Comparison of ENCODE assay signal across 11 cellular contexts in genomic region chr17:77456951-77457548, GRCh38.
DNase-seq lines count a peak whose midpoint lies in the region; ATAC-seq and TF ChIP-seq lines count a peak whose summit lies in the region.
"Had no signal": no experiment of that assay in that cellular context is flagged by ENCODE, and none has a peak within 500 bp of the region (broad histone marks: within the 10 kb centered on the region; RNA-seq: fewer than 3 reads in every experiment).

No MANE protein-coding gene starts in this region.

- peaks cover 10% of the 10 kb centered on the region for H3K36me3 ChIP-seq in CD8-positive, alpha-beta memory T cell (ENCODE audit: insufficient read depth, low read length)
- peaks cover 45% of the 10 kb centered on the region for H3K36me3 ChIP-seq in KOPT-K1 (ENCODE audit: insufficient read depth, low read length)
- no peaks in the 10 kb centered on the region for H3K36me3 ChIP-seq in body of pancreas (replicated peaks in 1 of 2; ENCODE audit: insufficient read depth in 1 of 2, low read depth in 2 of 2)
- peaks cover 10% of the 10 kb centered on the region for H3K36me3 ChIP-seq in osteoblast (ENCODE audit: insufficient read depth, low read length)

- CTCF ChIA-PET in CD8-positive, alpha-beta memory T cell (lab: Charles Lee) = interaction anchor here (0.7 to 2.8 kb wide), 6 partner anchors 9 to 126 kb away, joined by 3 to 20 read pairs (median 6); no protein-coding TSS in a partner anchor

- H3K4me3 ChIP-seq in CD8-positive, alpha-beta memory T cell (ENCODE audit: low read length) = peak overlapping the region; percentile 95
- no peak overlapping the region for H3K4me3 ChIP-seq in body of pancreas
- no peak overlapping the region for H3K4me3 ChIP-seq in osteoblast (ENCODE audit: insufficient read depth, low read length)
- H3K4me3 ChIP-seq: SK-N-MC had no signal

- H3K4me2 ChIP-seq in osteoblast (ENCODE audit: insufficient read depth, low read length) = no peak overlapping the region

- TF ChIP-seq CTCF in body of pancreas (IDR thresholded peaks at IDR 0.05) (no peak), osteoblast (IDR thresholded peaks at IDR 0.05; ENCODE audit: extremely low read depth, low read depth, low read length) (no peak)

- peak overlapping the region; percentile 87 to 100 (median 98) for H3K27ac Mint-ChIP-seq in CD8-positive, alpha-beta memory T cell

- peak in 1 of 5 donors; percentile 53 for DNase-seq in CD8-positive, alpha-beta memory T cell
- no peak for DNase-seq in body of pancreas
- peak; percentile 79 for DNase-seq in osteoblast (ENCODE audit: insufficient read length, low spot score, missing footprints)
- no peak for DNase-seq in SK-N-DZ (ENCODE audit: low spot score)
- no peak for DNase-seq in NCI-H2029 (lab: John Stamatoyannopoulos, UW)

- 76 to 80% methylated on average over 6 to 18 of the region's 18 CpGs for WGBS in body of pancreas, 2 donors

- H3K4me3 Mint-ChIP-seq in CD8-positive, alpha-beta memory T cell = peak overlapping the region; percentile 89 to 99 (median 98)

- H3K9me3 Mint-ChIP-seq in CD8-positive, alpha-beta memory T cell = peaks cover 0 to 1% (median 0%) of the 10 kb centered on the region in 5 donors

- no peak for ATAC-seq in body of pancreas
- no peak for ATAC-seq in GM19395 (IDR thresholded peaks at IDR 0.05; ENCODE audit: unreplicated experiment)
- ATAC-seq in HG02759 (IDR thresholded peaks at IDR 0.05; ENCODE audit: unreplicated experiment) = no peak
- ATAC-seq: left lobe of liver had no signal

- H3K36me3 Mint-ChIP-seq in CD8-positive, alpha-beta memory T cell = peaks cover 9 to 70% (median 9%) of the 10 kb centered on the region in 3 donors

- peaks cover 71 to 77% (median 71%) of the 10 kb centered on the region in 3 donors for H3K4me1 Mint-ChIP-seq in CD8-positive, alpha-beta memory T cell

- no peak for TF ChIP-seq POLR2A in body of pancreas (IDR thresholded peaks at IDR 0.05)

- H2AFZ ChIP-seq in osteoblast (ENCODE audit: low read length) = no peak overlapping the region

- peaks cover 68% of the 10 kb centered on the region for H3K4me1 ChIP-seq in CD8-positive, alpha-beta memory T cell (ENCODE audit: insufficient read depth, low read length)
- peaks cover 64% of the 10 kb centered on the region for H3K4me1 ChIP-seq in body of pancreas
- peaks cover 47% of the 10 kb centered on the region for H3K4me1 ChIP-seq in osteoblast (ENCODE audit: insufficient read depth, low read length)

- intact Hi-C loops in body of pancreas (cut with DNase I) = no loop called here

- H3K27me3 Mint-ChIP-seq in CD8-positive, alpha-beta memory T cell = peaks cover 0 to 2% of the 10 kb centered on the region in 2 donors

- H3K9me3 ChIP-seq in CD8-positive, alpha-beta memory T cell (ENCODE audit: low read length) = no peaks in the 10 kb centered on the region
- H3K9me3 ChIP-seq in KOPT-K1 (ENCODE audit: insufficient read depth, low read length, poor library complexity, severe bottlenecking) (no peaks in the 10 kb centered on the region), body of pancreas (no peaks in the 10 kb centered on the region), osteoblast (ENCODE audit: low read depth, low read length) (no peaks in the 10 kb centered on the region)

- no peaks in the 10 kb centered on the region for H3K27me3 ChIP-seq in CD8-positive, alpha-beta memory T cell (ENCODE audit: insufficient read depth, low read length, poor library complexity, severe bottlenecking)
- H3K27me3 ChIP-seq in body of pancreas (no peaks in the 10 kb centered on the region), osteoblast (ENCODE audit: insufficient read depth, low read length) (no peaks in the 10 kb centered on the region)

- POLR2A ChIA-PET in CD8-positive, alpha-beta memory T cell (lab: Charles Lee) = interaction anchor here (0.6 to 4.8 kb wide), 7 partner anchors 9 to 65 kb away, joined by 3 to 33 read pairs (median 5); no protein-coding TSS in a partner anchor

- H3K79me2 ChIP-seq in osteoblast (ENCODE audit: insufficient read depth, low read length) = peaks cover 98% of the 10 kb centered on the region

- peak overlapping the region; percentile 67 for H3K27ac ChIP-seq in CD8-positive, alpha-beta memory T cell (ENCODE audit: low read depth, low read length)
- H3K27ac ChIP-seq in KOPT-K1 (ENCODE audit: low read depth, low read length, poor library complexity, severe bottlenecking) (peak overlapping the region; percentile 96), body of pancreas (peak overlapping the region in 3 of 4 donors; percentile 16 to 89 (median 86)), osteoblast (ENCODE audit: low read depth, low read length) (peak overlapping the region; percentile 92)
- H3K27ac ChIP-seq: epithelial cell of prostate, SK-N-MC had no signal

- H4K20me1 ChIP-seq in osteoblast (ENCODE audit: insufficient read depth, low read length) = peaks cover 85% of the 10 kb centered on the region
